Comparison of ENCODE assay signal across 8 cellular contexts in the genomic region with DNA sequence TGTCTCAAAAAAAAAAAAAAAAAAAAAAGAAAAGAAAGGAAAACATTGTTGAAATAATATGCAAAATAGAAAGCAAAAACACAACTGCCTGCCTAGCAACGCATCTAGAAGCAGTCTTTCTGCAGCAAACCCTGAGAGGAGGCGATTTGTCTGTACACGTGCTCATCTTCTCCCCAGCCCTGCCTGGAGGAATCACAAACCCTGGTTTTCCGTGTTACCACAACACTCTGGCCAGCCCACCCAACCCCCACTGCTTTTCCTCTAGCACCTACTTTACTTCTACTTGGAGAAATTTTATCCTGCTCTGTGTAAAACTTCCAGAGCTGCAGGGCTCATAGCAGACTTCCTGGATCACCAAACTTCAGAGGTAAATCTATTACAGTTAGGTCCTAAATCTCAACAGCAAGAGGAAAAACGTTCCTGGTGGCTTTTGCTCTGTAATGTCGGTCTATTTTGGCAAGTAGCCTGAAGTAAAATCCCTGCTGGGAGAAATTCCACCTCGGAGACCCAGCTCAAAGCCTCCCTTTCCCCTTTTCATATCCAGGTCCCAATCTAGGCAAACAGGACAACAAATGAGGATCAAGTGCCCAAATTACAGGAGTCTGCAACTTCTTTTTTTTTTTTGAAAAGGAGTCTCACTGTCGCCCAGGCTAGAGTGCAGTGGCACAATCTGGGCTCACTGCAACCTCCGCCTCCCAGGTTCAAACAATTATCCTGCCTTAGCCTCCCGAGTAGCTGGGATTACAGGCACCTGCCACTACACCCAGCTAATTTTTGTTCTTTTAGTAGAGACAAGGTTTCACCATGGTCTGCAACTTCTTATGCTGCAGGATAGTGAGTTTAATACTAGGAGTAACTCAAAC.
DNase-seq lines count a peak whose midpoint lies in the region; ATAC-seq, FAIRE-seq and TF ChIP-seq lines count a peak whose summit lies in the region.

No MANE protein-coding gene starts in this region.

- peak in 1 of 2 experiments; percentile 76; a peak in 1 of 3 replicates for TF ChIP-seq POLR2A in H1 (IDR thresholded peaks at IDR 0.05; ENCODE audit: control extremely low read depth in 1 of 2, low read depth in 2 of 2, low read length in 2 of 2)
- TF ChIP-seq POLR2A in thyroid gland (IDR thresholded peaks at IDR 0.05): peak in 1 of 2 donors; percentile 24

- FAIRE-seq in H1 (lab: Jason Lieb, UNC): peak; percentile 76

- no peak overlapping the region for H3K23ac ChIP-seq in H1 (ENCODE audit: insufficient read length)

- peak overlapping the region; percentile 94 for H3K27ac ChIP-seq in H1 (ENCODE audit: low read depth, low read length)
- H3K27ac ChIP-seq in lower lobe of right lung: peak overlapping the region; percentile 70
- H3K27ac ChIP-seq in thyroid gland: peak overlapping the region; percentile 49 to 82 (median 80)

- H3K79me2 ChIP-seq in H1 (ENCODE audit: control insufficient read depth in 1 of 2, insufficient read depth in 2 of 2, low read length in 2 of 2): peaks cover 0 to 13% of the 10 kb centered on the region in 2 experiments; a peak in 3 of 4 replicates

- peak overlapping the region; percentile 55 to 82 (median 66) for H3K9ac ChIP-seq in H1 (replicated peaks in 1 of 4; ENCODE audit: extremely low read depth in 1 of 4, low read depth in 3 of 4, low read length in 3 of 4)

- H4K5ac ChIP-seq in H1 (ENCODE audit: insufficient read length, low read depth, low read length): peak overlapping the region; percentile 82

- H2BK5ac ChIP-seq in H1 (ENCODE audit: low read depth, low read length): peak overlapping the region; percentile 94

- no peak overlapping the region for H2BK20ac ChIP-seq in H1 (ENCODE audit: low read length)

- CTCF ChIA-PET in H1 (lab: Charles Lee; ENCODE audit: partially characterized antibody): interaction anchor here (0.9 to 1.4 kb wide), 7 partner anchors 13 to 127 kb away, joined by 3 to 8 read pairs (median 4); no protein-coding TSS in a partner anchor
- CTCF ChIA-PET in GM10248 (lab: Yijun Ruan, JAX): no interaction called here

- H4K91ac ChIP-seq in H1 (replicated peaks; ENCODE audit: insufficient read length, low read length): peak overlapping the region; percentile 92

- H3K56ac ChIP-seq in H1 (replicated peaks; ENCODE audit: insufficient read length, low read depth, low read length): peak overlapping the region; percentile 27

- H2BK120ac ChIP-seq in H1 (replicated peaks; ENCODE audit: low read depth, low read length): peak overlapping the region; percentile 85

- H2BK15ac ChIP-seq in H1 (ENCODE audit: low read length): no peak overlapping the region

- H2AFZ ChIP-seq in H1 (ENCODE audit: low read length): no peak overlapping the region

- H3K18ac ChIP-seq in H1 (ENCODE audit: extremely low read depth, low read length): peak overlapping the region; percentile 17; the same call in 1 of the 2 replicates

- TF ChIP-seq RAD21 in H1 (IDR thresholded peaks at IDR 0.05 in 1 of 2, conservative IDR thresholded peaks at IDR 0.05 in 1 of 2; ENCODE audit: low read depth in 2 of 2, low read length in 2 of 2): 0 out of 4 replicates have a peak, but pooled peaks of 1 of the 2 experiments have one; percentile 13

- no peak overlapping the region for H3K14ac ChIP-seq in H1 (ENCODE audit: insufficient read length)

- POLR2A ChIA-PET in H1 (lab: Charles Lee; ENCODE audit: partially characterized antibody) (interaction anchor here (0.6 to 2.9 kb wide), 6 partner anchors 9 to 103 kb away, joined by 3 to 17 read pairs (median 7); no protein-coding TSS in a partner anchor), GM10248 (lab: Yijun Ruan, JAX) (no interaction called here)

- peak overlapping the region; percentile 45 to 67 (median 50) for H3K4me3 ChIP-seq in H1 (ENCODE audit: extremely low read depth in 1 of 4, insufficient read depth in 2 of 4, low read depth in 3 of 4, low read length in 4 of 4)
- H3K4me3 ChIP-seq in lower lobe of right lung: peak overlapping the region; percentile 11
- H3K4me3 ChIP-seq in thyroid gland (replicated peaks in 1 of 3): peak overlapping the region in 1 of 3 donors; percentile 2
- H3K4me3 ChIP-seq in MG63: no peak overlapping the region

- peaks cover 6% of the 10 kb centered on the region for H3K23me2 ChIP-seq in H1 (ENCODE audit: low read depth, low read length)

- intact Hi-C loops in lower lobe of right lung (cut with DNase I): no loop called here
- intact Hi-C loops in thyroid gland (cut with DNase I): no loop called here

- peak overlapping the region; percentile 77 to 78 for H3K4me2 ChIP-seq in H1 (ENCODE audit: insufficient read depth in 1 of 2, low read depth in 2 of 2, low read length in 2 of 2)

- H3K36me3 ChIP-seq in H1 (ENCODE audit: control insufficient read depth in 2 of 4, insufficient read depth in 4 of 4, low read length in 3 of 4) (no peaks in the 10 kb centered on the region), lower lobe of right lung (no peaks in the 10 kb centered on the region), thyroid gland (no peaks in the 10 kb centered on the region), MG63 (peaks cover 8% of the 10 kb centered on the region)

- H3K79me1 ChIP-seq in H1 (ENCODE audit: low read depth, low read length): no peaks in the 10 kb centered on the region

- H2BK12ac ChIP-seq in H1 (ENCODE audit: low read depth, low read length): peak overlapping the region; percentile 70; the same call in 1 of the 2 replicates

- 17% methylated on average over 10 of the region's 10 CpGs; no CpG with 5 or more reads in 1 of the 2 experiments for WGBS in H1 (ENCODE audit: extremely low coverage in 1 of 2, insufficient coverage in 1 of 2, insufficient read length in 1 of 2, insufficient replicate concordance in 2 of 2, low coverage in 1 of 2, low lambda C conversion rate in 2 of 2, missing lambda C conversion rate in 1 of 2), 2 experiments
- WGBS in thyroid gland, 2 donors: 16 to 18% methylated on average over 10 of the region's 10 CpGs

- TF ChIP-seq CTCF in H1 (IDR thresholded peaks at IDR 0.05; ENCODE audit: control extremely low read depth in 1 of 3, insufficient read depth in 1 of 3, low read depth in 1 of 3, low read length in 3 of 3): no peak
- TF ChIP-seq CTCF in lower lobe of right lung (IDR thresholded peaks at IDR 0.05): no peak
- no peak for TF ChIP-seq CTCF in thyroid gland (IDR thresholded peaks at IDR 0.05)
- TF ChIP-seq CTCF in GM10248 (IDR thresholded peaks at IDR 0.05; ENCODE audit: control extremely low read depth, extremely low read depth, low read depth, missing control alignments): no peak

- peak in 1 of 2 experiments; percentile 56; a peak in 1 of 3 replicates for TF ChIP-seq EP300 in H1 (IDR thresholded peaks at IDR 0.05; ENCODE audit: borderline replicate concordance in 1 of 2, low read depth in 2 of 2, low read length in 2 of 2)

- H3K9me3 ChIP-seq in H1 (ENCODE audit: insufficient read depth in 2 of 2, low read depth in 1 of 2, low read length in 1 of 2) (no peaks in the 10 kb centered on the region), lower lobe of right lung (no peaks in the 10 kb centered on the region), thyroid gland (no peaks in the 10 kb centered on the region), MG63 (no peaks in the 10 kb centered on the region)

- no peaks in the 10 kb centered on the region for H4K20me1 ChIP-seq in H1 (replicated peaks in 1 of 2; ENCODE audit: control insufficient read depth in 1 of 2, insufficient read depth in 2 of 2, low read length in 2 of 2)

- H3K4me1 ChIP-seq in H1 (replicated peaks in 1 of 4; ENCODE audit: control insufficient read depth in 3 of 4, insufficient read depth in 4 of 4, low read length in 3 of 4) (peaks cover 4 to 12% (median 9%) of the 10 kb centered on the region in 4 experiments; a peak in 6 of 7 replicates), lower lobe of right lung (peaks cover 12% of the 10 kb centered on the region), thyroid gland (peaks cover 37 to 38% of the 10 kb centered on the region in 2 donors)

- H3K4ac ChIP-seq in H1 (replicated peaks; ENCODE audit: insufficient read length, low read depth, low read length): peak overlapping the region; percentile 50

- no peaks in the 10 kb centered on the region for H3K27me3 ChIP-seq in H1 (replicated peaks in 1 of 4; ENCODE audit: control insufficient read depth in 3 of 4, extremely low read depth in 1 of 4, insufficient read depth in 3 of 4, low read length in 3 of 4)
- no peaks in the 10 kb centered on the region for H3K27me3 ChIP-seq in lower lobe of right lung (ENCODE audit: low read depth)
- H3K27me3 ChIP-seq in thyroid gland: no peaks in the 10 kb centered on the region
- H3K27me3 ChIP-seq in MG63: no peaks in the 10 kb centered on the region

- 0 out of 2 replicates have a peak overlapping the region, but pooled peaks have one; percentile 55 for H2AK5ac ChIP-seq in H1 (ENCODE audit: low read depth, low read length)

- H4K8ac ChIP-seq in H1 (ENCODE audit: extremely low read depth, insufficient read depth, low read length): no peak overlapping the region

- ATAC-seq in lower lobe of right lung: peak; percentile 68

- DNase-seq in NCI-H1048 (lab: John Stamatoyannopoulos, UW) (peak; percentile 76), H1 (ENCODE audit: low read depth in 1 of 2, low spot score in 2 of 2) (peak; percentile 34 to 75), lower lobe of right lung (no peak), thyroid gland (peak; percentile 75 to 83), GM10248 (ENCODE audit: extremely low spot score) (no peak), MG63 (no peak), putamen (ENCODE audit: low spot score) (no peak)
- no peak for DNase-seq in activated CD4-positive, alpha-beta T cell treated with anti-CD3 and anti-CD28 coated beads for 1 hour

TF ChIP-seq in H1, 55 proteins besides CTCF, POLR2A, EP300 and RAD21 (continues in another document):
- no peak for TF ChIP-seq NRF1 (IDR thresholded peaks at IDR 0.05; ENCODE audit: low read depth, low read length)
- 0 out of 2 replicates have a peak, but pooled peaks have one; percentile 11 for TF ChIP-seq USF2 (IDR thresholded peaks at IDR 0.05; ENCODE audit: low read length)
- TF ChIP-seq POLR2AphosphoS5 (IDR thresholded peaks at IDR 0.05; ENCODE audit: low read depth, low read length): no peak
- peak; percentile 62 for TF ChIP-seq TBP (IDR thresholded peaks at IDR 0.05; ENCODE audit: low read depth, low read length)
- peak; percentile 97 for TF ChIP-seq ASH2L (IDR thresholded peaks at IDR 0.05; ENCODE audit: low read length)
- no peak for TF ChIP-seq GABPA (IDR thresholded peaks at IDR 0.05; ENCODE audit: borderline replicate concordance, insufficient read depth, low read length)
- TF ChIP-seq CREB1 (IDR thresholded peaks at IDR 0.05): peak; percentile 36; the same call in 1 of the 2 replicates
- peak; percentile 38 to 40; a peak in 1 of 4 replicates for TF ChIP-seq HDAC2 (IDR thresholded peaks at IDR 0.05; ENCODE audit: borderline replicate concordance in 1 of 2, low read depth in 2 of 2, low read length in 2 of 2)

Comparison
In these comparisons a context has a peak if more than half of its experiments do, and no peak if none do; other contexts are left out.
1. DNase-seq: peak in NCI-H1048 (single experiment), H1 (2 of 2) and thyroid gland (2 of 2); none in lower lobe of right lung (single experiment), GM10248 (single experiment), MG63 (single experiment), activated CD4-positive, alpha-beta T cell treated with anti-CD3 and anti-CD28 coated beads for 1 hour (single experiment) and putamen (single experiment).
2. Peak in every context shown above with its lines, with median percentiles within 50 percentile points of each other: H3K27ac ChIP-seq.